Comparison of ENCODE assay signal across 21 cellular contexts in the genomic region with DNA sequence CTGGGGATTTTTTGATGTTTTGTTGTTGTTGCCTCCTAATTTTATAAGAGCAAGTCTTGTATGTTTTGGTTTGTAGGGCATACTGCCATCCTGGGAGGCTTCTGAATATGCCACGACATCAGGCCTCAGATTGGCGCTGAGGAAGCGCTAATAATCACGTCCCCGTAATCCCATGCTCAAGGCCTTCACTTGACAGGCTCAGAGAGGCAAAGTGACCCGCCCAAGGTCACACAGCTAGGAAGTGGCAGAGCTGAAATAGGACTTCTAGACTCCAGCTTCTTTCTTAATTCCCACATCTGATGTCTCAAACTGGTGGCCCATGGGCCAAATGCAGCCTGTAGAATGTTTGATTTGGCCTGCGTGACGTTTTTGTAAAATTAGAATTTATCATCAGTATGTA.
DNase-seq lines count a peak whose midpoint lies in the region; ATAC-seq, FAIRE-seq and TF ChIP-seq lines count a peak whose summit lies in the region.
"Had no signal": no experiment of that assay in that cellular context is flagged by ENCODE, and none has a peak within 500 bp of the region (broad histone marks: within the 10 kb centered on the region; RNA-seq: fewer than 3 reads in every experiment).

No MANE protein-coding gene starts in this region.

- H3K79me2 ChIP-seq in mesendoderm (ENCODE audit: control insufficient read depth, insufficient read depth, low read length), result no peaks in the 10 kb centered on the region

- H2BK5ac ChIP-seq in mesendoderm (ENCODE audit: low read length), result no peak overlapping the region

- POLR2A ChIA-PET in A549 (lab: Yijun Ruan, JAX), result no interaction called here
- POLR2A ChIA-PET in HEK293 (lab: Yijun Ruan, JAX), result no interaction called here

- H3K9me3 ChIP-seq in A549, result no peaks in the 10 kb centered on the region
- no peaks in the 10 kb centered on the region for H3K9me3 ChIP-seq in HEK293 (ENCODE audit: control insufficient read depth, insufficient read depth, low read depth, low read length)
- no peaks in the 10 kb centered on the region for H3K9me3 ChIP-seq in psoas muscle
- H3K9me3 ChIP-seq: MG63 had no signal

- no peak for TF ChIP-seq RAD21 in A549 (conservative IDR thresholded peaks at IDR 0.05 in 1 of 2, IDR thresholded peaks at IDR 0.05 in 1 of 2)

- no peaks in the 10 kb centered on the region for H3K79me1 ChIP-seq in mesendoderm (ENCODE audit: low read length)

- intact Hi-C loops in psoas muscle (cut with DNase I) (no loop called here), lower leg skin (cut with DNase I; ENCODE audit: low total_unique reads) (no loop called here)

- H3K27me3 ChIP-seq in psoas muscle (ENCODE audit: insufficient read depth in 3 of 3, low read length in 2 of 3) (no peaks in the 10 kb centered on the region), mesendoderm (ENCODE audit: insufficient read depth, low read length, poor library complexity) (no peaks in the 10 kb centered on the region)
- H3K27me3 ChIP-seq: MG63 had no signal

- H3K36me3 ChIP-seq in HEK293 (ENCODE audit: control insufficient read depth in 2 of 2, insufficient read depth in 1 of 2, low read length in 2 of 2) (no peaks in the 10 kb centered on the region), psoas muscle (ENCODE audit: insufficient read depth in 1 of 2, low read depth in 1 of 2) (no peaks in the 10 kb centered on the region), mesendoderm (ENCODE audit: control insufficient read depth, insufficient read depth, low read length) (no peaks in the 10 kb centered on the region)
- H3K36me3 ChIP-seq: MG63 had no signal

- H3K4me2 ChIP-seq in A549 (no peak overlapping the region), mesendoderm (ENCODE audit: low read length) (no peak overlapping the region)

- H3K4me1 ChIP-seq in A549 (peaks cover 79% of the 10 kb centered on the region), HEK293 (ENCODE audit: control insufficient read depth, insufficient read depth, low read length) (no peaks in the 10 kb centered on the region), psoas muscle (peaks cover 7% of the 10 kb centered on the region), mesendoderm (ENCODE audit: control insufficient read depth, low read depth, low read length) (peaks cover 2% of the 10 kb centered on the region)

- H4K8ac ChIP-seq in mesendoderm (ENCODE audit: low read depth, low read length), result no peak overlapping the region

- H3K36me3 Mint-ChIP-seq in chondrocyte (ENCODE audit: low read depth), result no peaks in the 10 kb centered on the region

- H3K18ac ChIP-seq in mesendoderm (ENCODE audit: low read length), result no peak overlapping the region

- H3K4me3 ChIP-seq in A549 (no peak overlapping the region), HEK293 (ENCODE audit: low read depth, low read length) (no peak overlapping the region), psoas muscle (no peak overlapping the region), mesendoderm (ENCODE audit: low read length) (no peak overlapping the region), lower leg skin (ENCODE audit: low read depth, poor library complexity, severe bottlenecking) (no peak overlapping the region)
- H3K4me3 ChIP-seq: MG63, SK-N-MC had no signal

- peaks cover 35% of the 10 kb centered on the region for H3K4me1 Mint-ChIP-seq in chondrocyte (ENCODE audit: low read depth)

- H3K9me3 Mint-ChIP-seq in chondrocyte (ENCODE audit: low read depth), result no peaks in the 10 kb centered on the region
- H3K9me3 Mint-ChIP-seq: CD4-positive, alpha-beta T cell; HFFc6 had no signal

- H2BK15ac ChIP-seq in mesendoderm (replicated peaks; ENCODE audit: low read depth), result no peak overlapping the region

- TF ChIP-seq CTCF in A549 (IDR thresholded peaks at IDR 0.05), result no peak
- TF ChIP-seq CTCF in HEK293 (tag by site-specific recombination; IDR thresholded peaks at IDR 0.05), result no peak
- no peak for TF ChIP-seq CTCF in chondrocyte (IDR thresholded peaks at IDR 0.05)
- no peak for TF ChIP-seq CTCF in psoas muscle (IDR thresholded peaks at IDR 0.05)
- TF ChIP-seq CTCF in lower leg skin (IDR thresholded peaks at IDR 0.05), result no peak

- H3K27ac ChIP-seq in A549, result peak overlapping the region; percentile 90 to 94
- H3K27ac ChIP-seq in HEK293 (ENCODE audit: extremely low read depth, low read depth, low read length), result no peak overlapping the region
- peak overlapping the region; percentile 14 for H3K27ac ChIP-seq in psoas muscle
- no peak overlapping the region for H3K27ac ChIP-seq in mesendoderm (ENCODE audit: low read depth, low read length)
- H3K27ac ChIP-seq: SK-N-MC had no signal

- no peak overlapping the region for H2BK120ac ChIP-seq in mesendoderm (ENCODE audit: low read depth, low read length)

- H3K4ac ChIP-seq in mesendoderm (ENCODE audit: low read depth, low read length), result no peak overlapping the region

- no peaks in the 10 kb centered on the region for H3K27me3 Mint-ChIP-seq in chondrocyte (ENCODE audit: low read depth)
- H3K27me3 Mint-ChIP-seq: CD4-positive, alpha-beta T cell had no signal

- H3K4me3 Mint-ChIP-seq in chondrocyte (ENCODE audit: unreplicated experiment), result no peak overlapping the region
- H3K4me3 Mint-ChIP-seq: CD4-positive, alpha-beta T cell; HFFc6 had no signal

- no peak for FAIRE-seq in A549 (lab: Jason Lieb, UNC)

- DNase-seq in A549 (ENCODE audit: low read depth in 1 of 2, low spot score in 1 of 2) (no peak), chondrocyte (ENCODE audit: low spot score) (no peak), psoas muscle (no peak), mesendoderm (no peak), lower leg skin (ENCODE audit: low spot score in 2 of 2) (no peak), nucleus accumbens (lab: John Stamatoyannopoulos, UW) (no peak)
- DNase-seq: CD4-positive, alpha-beta T cell; COR-L47; DMS79; H7; HFFc6; Kasumi-1; NCI-H1417; NCI-H187; NCI-H446; NCI-H526 treated with DMSO at 0.1 percent for 48 hours; SHP77 treated with DMSO at 0.1 percent for 48 hours; SW 1271 had no signal

- no peak for TF ChIP-seq EP300 in A549 (IDR thresholded peaks at IDR 0.05)

- no peak overlapping the region for H3K23ac ChIP-seq in mesendoderm (ENCODE audit: low read length)

- no peak overlapping the region for H3K9ac ChIP-seq in mesendoderm (ENCODE audit: low read length)

- peak overlapping the region; percentile 8 for H3K27ac Mint-ChIP-seq in chondrocyte (ENCODE audit: unreplicated experiment)
- H3K27ac Mint-ChIP-seq: CD4-positive, alpha-beta T cell; HFFc6 had no signal

- ATAC-seq in A549 (no peak), psoas muscle (no peak)

- no peak overlapping the region for H2AK5ac ChIP-seq in mesendoderm (ENCODE audit: low read length)

- no peak overlapping the region for H4K5ac ChIP-seq in mesendoderm (ENCODE audit: low read length)

- TF ChIP-seq POLR2A in A549 (IDR thresholded peaks at IDR 0.05; ENCODE audit: low read length) (no peak), lower leg skin (IDR thresholded peaks at IDR 0.05) (no peak)

- 85% methylated on average over 8 of the region's 8 CpGs for WGBS in A549 (ENCODE audit: missing lambda C conversion rate)
- WGBS in psoas muscle, 3 donors, result 89 to 93% (median 90%) methylated on average over 8 of the region's 8 CpGs
- no CpG with 5 or more reads among the region's 8 CpGs for WGBS in mesendoderm (ENCODE audit: extremely low coverage, insufficient coverage, low lambda C conversion rate)
- WGBS in lower leg skin, 2 donors, result 75 to 87% methylated on average over 8 of the region's 8 CpGs

- no peak overlapping the region for H3K56ac ChIP-seq in mesendoderm (ENCODE audit: low read length)

- CTCF ChIA-PET in A549 (lab: Yijun Ruan, JAX), result interaction anchor here (0.6 kb wide), 1 partner anchor 115 kb away, joined by 3 read pairs; no protein-coding TSS in a partner anchor
- CTCF ChIA-PET in HEK293 (lab: Yijun Ruan, JAX), result no interaction called here

TF ChIP-seq in A549, 52 proteins besides CTCF, POLR2A, EP300 and RAD21:
- no peak for TF ChIP-seq CBX2 (IDR thresholded peaks at IDR 0.05; ENCODE audit: borderline replicate concordance, low read depth)
- TF ChIP-seq TP53 (CRISPR knock-in tag; IDR thresholded peaks at IDR 0.05), result no peak
- TF ChIP-seq ZFP36 (IDR thresholded peaks at IDR 0.05; ENCODE audit: borderline replicate concordance, partially characterized antibody), result peak; percentile 49

TF ChIP-seq in HEK293, 187 proteins besides CTCF, POLR2A, EP300 and RAD21:
- no peak for TF ChIP-seq ZNF423 (tag by site-specific recombination; IDR thresholded peaks at IDR 0.05)
- TF ChIP-seq, protein P1, sequence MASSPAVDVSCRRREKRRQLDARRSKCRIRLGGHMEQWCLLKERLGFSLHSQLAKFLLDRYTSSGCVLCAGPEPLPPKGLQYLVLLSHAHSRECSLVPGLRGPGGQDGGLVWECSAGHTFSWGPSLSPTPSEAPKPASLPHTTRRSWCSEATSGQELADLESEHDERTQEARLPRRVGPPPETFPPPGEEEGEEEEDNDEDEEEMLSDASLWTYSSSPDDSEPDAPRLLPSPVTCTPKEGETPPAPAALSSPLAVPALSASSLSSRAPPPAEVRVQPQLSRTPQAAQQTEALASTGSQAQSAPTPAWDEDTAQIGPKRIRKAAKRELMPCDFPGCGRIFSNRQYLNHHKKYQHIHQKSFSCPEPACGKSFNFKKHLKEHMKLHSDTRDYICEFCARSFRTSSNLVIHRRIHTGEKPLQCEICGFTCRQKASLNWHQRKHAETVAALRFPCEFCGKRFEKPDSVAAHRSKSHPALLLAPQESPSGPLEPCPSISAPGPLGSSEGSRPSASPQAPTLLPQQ (tag by site-specific recombination; IDR thresholded peaks at IDR 0.05), result no peak
- 0 out of 2 replicates have a peak, but pooled peaks have one; percentile 55 for TF ChIP-seq ZNF768 (tag by site-specific recombination; IDR thresholded peaks at IDR 0.05)

Comparison
In these comparisons a context has a peak if more than half of its experiments do, and no peak if none do; other contexts are left out.
1. H3K27ac ChIP-seq: peak in A549 (2 of 2) and psoas muscle (single experiment); none in HEK293 (single experiment) and mesendoderm (single experiment).